ENCODE assay signal across 1 cellular context in genomic region chr6:89681983-89682564, GRCh38.
TF ChIP-seq lines count a peak whose summit lies in the region.

No MANE protein-coding gene starts in this region.

TF ChIP-seq in WTC11, 78 proteins besides CTCF, POLR2A, EP300 and RAD21 (continued from another document):
- TF ChIP-seq MXD4 (CRISPR knock-in tag; IDR thresholded peaks at IDR 0.05; ENCODE audit: borderline replicate concordance) (no peak), OVOL2 (CRISPR knock-in tag; IDR thresholded peaks at IDR 0.05; ENCODE audit: borderline replicate concordance) (no peak), TP53 (CRISPR knock-in tag; IDR thresholded peaks at IDR 0.05) (no peak), ZNF671 (CRISPR knock-in tag; IDR thresholded peaks at IDR 0.05) (no peak), ATF2 (CRISPR knock-in tag; IDR thresholded peaks at IDR 0.05; ENCODE audit: borderline replicate concordance, low read depth) (no peak), SMAD3 (CRISPR knock-in tag; IDR thresholded peaks at IDR 0.05; ENCODE audit: borderline replicate concordance) (no peak), E2F4 (CRISPR knock-in tag; IDR thresholded peaks at IDR 0.05; ENCODE audit: borderline replicate concordance, low read depth) (no peak), E2F1 (CRISPR knock-in tag; IDR thresholded peaks at IDR 0.05) (no peak), ZSCAN18 (CRISPR knock-in tag; IDR thresholded peaks at IDR 0.05) (no peak), ZNF232 (CRISPR knock-in tag; IDR thresholded peaks at IDR 0.05) (no peak), CREB1 (CRISPR knock-in tag; IDR thresholded peaks at IDR 0.05) (no peak), GRHL2 (CRISPR knock-in tag; IDR thresholded peaks at IDR 0.05; ENCODE audit: insufficient replicate concordance, severe bottlenecking) (no peak), CBFB (CRISPR knock-in tag; IDR thresholded peaks at IDR 0.05; ENCODE audit: low read depth) (no peak), HMGA2 (CRISPR knock-in tag; IDR thresholded peaks at IDR 0.05) (no peak)
